9 cellular contexts compared by ENCODE assay signal in the genomic region with DNA sequence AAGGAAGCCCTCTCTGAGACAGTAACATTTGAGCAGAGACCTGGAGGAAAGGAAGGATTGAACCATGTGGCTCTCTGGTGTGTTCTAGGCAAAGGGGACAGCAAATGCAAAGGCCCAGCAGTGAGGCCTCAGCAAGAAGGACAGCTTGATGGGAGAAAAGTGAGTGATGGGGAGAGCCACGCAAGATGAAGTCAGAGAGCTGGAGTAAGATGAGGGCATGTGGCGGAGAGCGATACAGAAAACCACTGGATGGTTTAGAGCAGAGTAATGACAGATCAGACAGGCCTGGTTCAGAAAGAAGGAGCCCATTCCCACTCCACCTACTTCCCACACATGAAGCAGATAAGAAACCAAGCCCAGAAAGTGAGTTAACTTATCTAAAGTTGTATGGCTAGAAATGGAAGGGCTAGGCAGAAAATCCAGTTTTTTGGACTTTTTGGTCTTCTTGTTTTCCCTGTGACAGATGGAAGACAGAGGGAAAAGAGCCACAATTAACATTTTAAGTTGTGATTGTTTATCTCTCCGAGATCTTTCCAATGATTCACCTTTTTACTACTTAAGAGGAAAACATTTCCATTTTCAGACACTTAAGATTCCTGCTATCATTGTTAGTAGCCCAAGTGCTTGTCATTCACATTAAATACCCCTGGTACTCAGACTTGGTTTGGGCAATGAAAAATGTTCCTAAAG. TPM values are rescaled to one million over a fixed set of nuclear protein-coding genes. Genes with fewer than 3 reads are reported as not detected.
DNase-seq lines count a peak whose midpoint lies in the region; ATAC-seq and TF ChIP-seq lines count a peak whose summit lies in the region.
"Had no signal": no experiment of that assay in that cellular context is flagged by ENCODE, and none has a peak within 500 bp of the region (broad histone marks: within the 10 kb centered on the region; RNA-seq: fewer than 3 reads in every experiment).

No MANE protein-coding gene starts in this region.

- TF ChIP-seq CTCF in CD4-positive, alpha-beta T cell (IDR thresholded peaks at IDR 0.05) = no peak
- TF ChIP-seq CTCF in dorsolateral prefrontal cortex (IDR thresholded peaks at IDR 0.05 in 54 of 56, conservative IDR thresholded peaks at IDR 0.05 in 2 of 56; ENCODE audit: low read depth in 1 of 56, partially characterized antibody in 56 of 56) = no peak
- TF ChIP-seq CTCF in neural cell (IDR thresholded peaks at IDR 0.05; ENCODE audit: poor library complexity, severe bottlenecking) = no peak

- intact Hi-C loops in CD4-positive, alpha-beta T cell (cut with DNase I, micrococcal nuclease) = loop anchor here (5.0 to 10.0 kb wide), 3 partner anchors 38 to 143 kb away; a partner anchor contains a TSS
- intact Hi-C loops in dorsolateral prefrontal cortex (cut with DNase I) = no loop called here

- peak overlapping the region; percentile 72 for H3K27ac ChIP-seq in CD4-positive, alpha-beta T cell (ENCODE audit: low read depth, low read length)
- peak overlapping the region in 46 of 59 donors; percentile 7 to 95 (median 84) for H3K27ac ChIP-seq in dorsolateral prefrontal cortex
- peak overlapping the region; percentile 59 for H3K27ac ChIP-seq in neural cell (ENCODE audit: low read length)

- peak overlapping the region; percentile 90 for H3K27ac Mint-ChIP-seq in CD4-positive, alpha-beta T cell

- H3K4me3 ChIP-seq in MG63 (peak overlapping the region; percentile 57), dorsolateral prefrontal cortex (peak overlapping the region in 57 of 59 donors; percentile 57 to 95 (median 81)), neural cell (ENCODE audit: low read length) (peak overlapping the region; percentile 93)

- in situ Hi-C loops in G401 (cut with HindIII; ENCODE audit: low sequenced_read_pairs) = no loop called here

- H3K36me3 ChIP-seq in MG63 (no peaks in the 10 kb centered on the region), neural cell (ENCODE audit: insufficient read depth, low read length) (no peaks in the 10 kb centered on the region)

- H4K20me1 ChIP-seq in neural cell (ENCODE audit: insufficient read depth) = no peaks in the 10 kb centered on the region

- H3K4me1 Mint-ChIP-seq in CD4-positive, alpha-beta T cell (ENCODE audit: low read depth) = peaks cover 67% of the 10 kb centered on the region

- TF ChIP-seq RAD21 in neural cell (conservative IDR thresholded peaks at IDR 0.05) = no peak

- peak overlapping the region; percentile 34 for H3K4me2 ChIP-seq in neural cell (ENCODE audit: low read length)

- CTCF ChIA-PET in CD4-positive, alpha-beta T cell (lab: Charles Lee) = interaction anchor here (0.8 to 0.9 kb wide), 3 partner anchors 27 to 202 kb away, joined by 3 to 4 read pairs (median 3); a partner anchor contains a TSS

- no peaks in the 10 kb centered on the region for H3F3A ChIP-seq in neural cell (ENCODE audit: insufficient read depth, low read length, poor library complexity, severe bottlenecking)

- H3K27me3 ChIP-seq in CD4-positive, alpha-beta T cell (ENCODE audit: control insufficient read depth, insufficient read depth, low read length) = peaks cover 6% of the 10 kb centered on the region
- H3K27me3 ChIP-seq in MG63 (no peaks in the 10 kb centered on the region), dorsolateral prefrontal cortex (peaks cover 0 to 14% (median 0%) of the 10 kb centered on the region in 45 donors), neural cell (ENCODE audit: insufficient read depth, low read depth, low read length) (no peaks in the 10 kb centered on the region)

- TF ChIP-seq EP300 in neural cell (conservative IDR thresholded peaks at IDR 0.05; ENCODE audit: poor library complexity, severe bottlenecking) = no peak

- no peak for DNase-seq in CD4-positive, alpha-beta T cell
- DNase-seq in MG63 = no peak
- DNase-seq in dorsolateral prefrontal cortex = no peak
- DNase-seq in GOT3 (lab: John Stamatoyannopoulos, UW) = no peak
- DNase-seq in G401 (ENCODE audit: low spot score) = no peak
- DNase-seq in NCI-H187 treated with DMSO at 0.1 percent for 48 hours (lab: John Stamatoyannopoulos, UW) = no peak

- no peaks in the 10 kb centered on the region for H3K9me2 ChIP-seq in neural cell (ENCODE audit: insufficient read depth, low read length)

- H3K27me3 Mint-ChIP-seq in CD4-positive, alpha-beta T cell = no peaks in the 10 kb centered on the region

- H3K79me2 ChIP-seq in neural cell (replicated peaks; ENCODE audit: insufficient read depth, low read length) = no peaks in the 10 kb centered on the region

- peaks cover 5% of the 10 kb centered on the region for H3K36me3 Mint-ChIP-seq in CD4-positive, alpha-beta T cell (ENCODE audit: low read depth)

- H3K9ac ChIP-seq in neural cell (ENCODE audit: low read length) = peak overlapping the region; percentile 85

- no peak for ATAC-seq in CD4-positive, alpha-beta T cell (ENCODE audit: poor library complexity)
- ATAC-seq in HG03097 (IDR thresholded peaks at IDR 0.05; ENCODE audit: low FRiP score, unreplicated experiment) = no peak

- peak overlapping the region; percentile 52 for H2AFZ ChIP-seq in neural cell (ENCODE audit: low read depth, low read length)

- POLR2A ChIA-PET in CD4-positive, alpha-beta T cell (lab: Charles Lee) = interaction anchor here (0.6 to 2.7 kb wide), 11 partner anchors 10 to 202 kb away, joined by 3 to 13 read pairs (median 3); a partner anchor contains a TSS

- peak overlapping the region; percentile 90 for H3K4me3 Mint-ChIP-seq in CD4-positive, alpha-beta T cell

- H3K9me3 ChIP-seq in CD4-positive, alpha-beta T cell (ENCODE audit: control insufficient read depth, low read length) = no peaks in the 10 kb centered on the region
- H3K9me3 ChIP-seq in MG63 (no peaks in the 10 kb centered on the region), neural cell (ENCODE audit: low read length) (no peaks in the 10 kb centered on the region)

- H3K9me3 Mint-ChIP-seq in CD4-positive, alpha-beta T cell = no peaks in the 10 kb centered on the region

TF ChIP-seq in neural cell, 6 proteins besides CTCF, POLR2A, EP300 and RAD21:
- no peak for TF ChIP-seq SMC3 (conservative IDR thresholded peaks at IDR 0.05; ENCODE audit: poor library complexity)
- no peak for TF ChIP-seq EZH2 (IDR thresholded peaks at IDR 0.05; ENCODE audit: borderline replicate concordance, insufficient read depth, low read length, poor library complexity, severe bottlenecking)
- TF ChIP-seq MXI1 (conservative IDR thresholded peaks at IDR 0.05; ENCODE audit: poor library complexity, severe bottlenecking) = no peak
- TF ChIP-seq, protein P1, sequence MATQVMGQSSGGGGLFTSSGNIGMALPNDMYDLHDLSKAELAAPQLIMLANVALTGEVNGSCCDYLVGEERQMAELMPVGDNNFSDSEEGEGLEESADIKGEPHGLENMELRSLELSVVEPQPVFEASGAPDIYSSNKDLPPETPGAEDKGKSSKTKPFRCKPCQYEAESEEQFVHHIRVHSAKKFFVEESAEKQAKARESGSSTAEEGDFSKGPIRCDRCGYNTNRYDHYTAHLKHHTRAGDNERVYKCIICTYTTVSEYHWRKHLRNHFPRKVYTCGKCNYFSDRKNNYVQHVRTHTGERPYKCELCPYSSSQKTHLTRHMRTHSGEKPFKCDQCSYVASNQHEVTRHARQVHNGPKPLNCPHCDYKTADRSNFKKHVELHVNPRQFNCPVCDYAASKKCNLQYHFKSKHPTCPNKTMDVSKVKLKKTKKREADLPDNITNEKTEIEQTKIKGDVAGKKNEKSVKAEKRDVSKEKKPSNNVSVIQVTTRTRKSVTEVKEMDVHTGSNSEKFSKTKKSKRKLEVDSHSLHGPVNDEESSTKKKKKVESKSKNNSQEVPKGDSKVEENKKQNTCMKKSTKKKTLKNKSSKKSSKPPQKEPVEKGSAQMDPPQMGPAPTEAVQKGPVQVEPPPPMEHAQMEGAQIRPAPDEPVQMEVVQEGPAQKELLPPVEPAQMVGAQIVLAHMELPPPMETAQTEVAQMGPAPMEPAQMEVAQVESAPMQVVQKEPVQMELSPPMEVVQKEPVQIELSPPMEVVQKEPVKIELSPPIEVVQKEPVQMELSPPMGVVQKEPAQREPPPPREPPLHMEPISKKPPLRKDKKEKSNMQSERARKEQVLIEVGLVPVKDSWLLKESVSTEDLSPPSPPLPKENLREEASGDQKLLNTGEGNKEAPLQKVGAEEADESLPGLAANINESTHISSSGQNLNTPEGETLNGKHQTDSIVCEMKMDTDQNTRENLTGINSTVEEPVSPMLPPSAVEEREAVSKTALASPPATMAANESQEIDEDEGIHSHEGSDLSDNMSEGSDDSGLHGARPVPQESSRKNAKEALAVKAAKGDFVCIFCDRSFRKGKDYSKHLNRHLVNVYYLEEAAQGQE (IDR thresholded peaks at IDR 0.05; ENCODE audit: borderline replicate concordance) = no peak
- TF ChIP-seq TAF1 (IDR thresholded peaks at IDR 0.05; ENCODE audit: low read depth) = no peak
- TF ChIP-seq POLR2AphosphoS5 (IDR thresholded peaks at IDR 0.05) = no peak

RNA-seq across cellular contexts. Expression of a gene that starts 0.7 kb away (rescaled TPM):
- total RNA-seq in CD4-positive, alpha-beta T cell = 10 to 100 TPM; 12.8 to 13.0 TPM
- total RNA-seq in MG63 (2014; rRNA removed; shearing (Covaris generic); ENCODE audit: low replicate concordance) = 3.4 and 5.9 TPM in 2 replicates
- total RNA-seq in dorsolateral prefrontal cortex = 100 to 1,000 TPM in 109 of 120 experiments, 10 to 100 TPM in 11; 41.7 to 197 (median 132) TPM
- polyA plus RNA-seq in neural cell = 25.6 and 29.4 TPM in 2 replicates
- 44.5 and 47.7 TPM in 2 replicates for polyA minus RNA-seq in neural cell
- total RNA-seq in G401 (2014; rRNA removed; shearing (Covaris generic)) = 1.7 and 2.4 TPM in 2 replicates

RNA-seq across cellular contexts. Expression of a gene that starts 39.5 kb away (rescaled TPM):
- total RNA-seq in CD4-positive, alpha-beta T cell = under 1 TPM in 1 of 2 experiments, not detected in 1; 0.58 TPM
- 0.10 and 2.4 TPM in 2 replicates for total RNA-seq in MG63 (2014; rRNA removed; shearing (Covaris generic); ENCODE audit: low replicate concordance)
- 1 to 10 TPM in 21 of 120 experiments, under 1 TPM in 53, not detected in 46; 0.23 to 3.2 (median 0.73) TPM for total RNA-seq in dorsolateral prefrontal cortex
- polyA plus RNA-seq in neural cell = not detected in 2 replicates
- not detected in 2 replicates for polyA minus RNA-seq in neural cell
- total RNA-seq in G401 (2014; rRNA removed; shearing (Covaris generic)) = not detected in 2 replicates
- total RNA-seq: omental fat pad had no signal

Comparison
In these comparisons a context has a peak if more than half of its experiments do, and no peak if none do; other contexts are left out.
1. intact Hi-C loops: an anchor here in CD4-positive, alpha-beta T cell (5.0 to 10.0 kb wide); none called in dorsolateral prefrontal cortex.